ENCODE assay signal across 22 cellular contexts in genomic region chr6:70852667-70853246, GRCh38.
DNase-seq lines count a peak whose midpoint lies in the region; ATAC-seq, FAIRE-seq and TF ChIP-seq lines count a peak whose summit lies in the region.
"Had no signal": no experiment of that assay in that cellular context is flagged by ENCODE, and none has a peak within 500 bp of the region (broad histone marks: within the 10 kb centered on the region; RNA-seq: fewer than 3 reads in every experiment).

No MANE protein-coding gene starts in this region.

- dilution Hi-C loops in IMR-90 (cut with HindIII; ENCODE audit: low sequenced_read_pairs, unreplicated experiment) = no loop called here

- no peak for TF ChIP-seq CTCF in IMR-90 (conservative IDR thresholded peaks at IDR 0.05; ENCODE audit: low read depth, low read length)
- no peak for TF ChIP-seq CTCF in SU-DHL-6 (IDR thresholded peaks at IDR 0.05; ENCODE audit: insufficient read depth, low read length, poor library complexity, severe bottlenecking)
- TF ChIP-seq CTCF in K562 (IDR thresholded peaks at IDR 0.05 in 2 of 3, conservative IDR thresholded peaks at IDR 0.05 in 1 of 3; ENCODE audit: insufficient read depth in 2 of 3, low read depth in 1 of 3, low read length in 3 of 3) = no peak
- TF ChIP-seq CTCF in pancreas (IDR thresholded peaks at IDR 0.05) = no peak
- TF ChIP-seq CTCF in osteoblast (IDR thresholded peaks at IDR 0.05; ENCODE audit: extremely low read depth, low read depth, low read length) = no peak

- no peak overlapping the region for H3K4me2 ChIP-seq in IMR-90 (ENCODE audit: low read depth, low read length)
- H3K4me2 ChIP-seq in SU-DHL-6 (ENCODE audit: low read depth, low read length, poor library complexity, severe bottlenecking) = no peak overlapping the region
- no peak overlapping the region for H3K4me2 ChIP-seq in K562 (ENCODE audit: insufficient read depth, low read length)
- H3K4me2 ChIP-seq in osteoblast (ENCODE audit: insufficient read depth, low read length) = no peak overlapping the region
- H3K4me2 ChIP-seq: A549; BLaER1 treated with 17β-estradiol and CSF1 and Interleukin-3, amounts not matched to agents 10 nM and 100 nM had no signal

- BruUV-seq in IMR-90 (replicated peaks; lab: Mats Ljungman, UMichigan) (no TSS peak), K562 (replicated peaks; lab: Mats Ljungman, UMichigan) (no TSS peak)

- no peak overlapping the region for H2AK9ac ChIP-seq in IMR-90 (replicated peaks; ENCODE audit: low read depth, low read length, poor library complexity)

- H3K9ac ChIP-seq in IMR-90 (ENCODE audit: low read depth, low read length) (no peak overlapping the region), SU-DHL-6 (ENCODE audit: low read length) (no peak overlapping the region), K562 (ENCODE audit: insufficient read depth in 1 of 2, low read depth in 2 of 2, low read length in 2 of 2) (no peak overlapping the region)
- H3K9ac ChIP-seq: BLaER1 treated with 17β-estradiol and CSF1 and Interleukin-3, amounts not matched to agents 10 nM and 100 nM had no signal

- no peak for DNase-seq in IMR-90
- no peak for DNase-seq in K562 (ENCODE audit: extremely low read depth in 1 of 4, low spot score in 3 of 4)
- DNase-seq in pancreas = no peak
- DNase-seq in osteoblast (ENCODE audit: insufficient read length, low spot score, missing footprints) = no peak
- no peak for DNase-seq in stimulated activated CD8-positive, alpha-beta memory T cell treated with anti-CD3 and anti-CD28 coated beads, Interleukin-4, amount 100 ng/mL, for 48 hours
- DNase-seq: AML-193; Caco-2; Calu3; CD4-positive, alpha-beta T cell; CD8-positive, alpha-beta T cell; DMS79 treated with DMSO at 0.1 percent for 48 hours; GF-D8 had no signal

- no peak overlapping the region for H3K18ac ChIP-seq in IMR-90 (ENCODE audit: low read depth, low read length)

- no peaks in the 10 kb centered on the region for H3K79me1 ChIP-seq in IMR-90 (ENCODE audit: low read depth in 1 of 2, low read length in 2 of 2)

- H4K91ac ChIP-seq in IMR-90 (ENCODE audit: insufficient read depth, low read depth, low read length) = no peak overlapping the region

- peaks cover 14% of the 10 kb centered on the region for H3F3A ChIP-seq in SU-DHL-6 (ENCODE audit: insufficient read depth)

- H3K4me1 ChIP-seq in IMR-90 (ENCODE audit: control insufficient read depth, insufficient read depth, low read length) (peaks cover 4% of the 10 kb centered on the region; the same call in 1 of the 2 replicates), K562 (replicated peaks in 1 of 2; ENCODE audit: control insufficient read depth in 2 of 2, insufficient read depth in 2 of 2, low read length in 2 of 2) (no peaks in the 10 kb centered on the region), pancreas (no peaks in the 10 kb centered on the region), osteoblast (ENCODE audit: insufficient read depth, low read length) (peaks cover 4% of the 10 kb centered on the region)
- H3K4me1 ChIP-seq: A549 had no signal

- no peak for TF ChIP-seq RAD21 in IMR-90 (IDR thresholded peaks at IDR 0.05; ENCODE audit: low read length)
- TF ChIP-seq RAD21 in K562 (CRISPR knock-in tag; conservative IDR thresholded peaks at IDR 0.05 in 1 of 2, IDR thresholded peaks at IDR 0.05 in 1 of 2) = no peak

- H3K14ac ChIP-seq in IMR-90 (replicated peaks; ENCODE audit: low read depth, low read length) = no peak overlapping the region

- H3K79me2 ChIP-seq in SU-DHL-6 (ENCODE audit: insufficient read depth, low read length) = no peaks in the 10 kb centered on the region
- H3K79me2 ChIP-seq in K562 (ENCODE audit: control insufficient read depth, insufficient read depth, low read length) = no peaks in the 10 kb centered on the region
- no peaks in the 10 kb centered on the region for H3K79me2 ChIP-seq in osteoblast (ENCODE audit: insufficient read depth, low read length)

- POLR2A ChIA-PET in IMR-90 (lab: Charles Lee; ENCODE audit: unreplicated experiment) (no interaction called here), K562 (lab: Yijun Ruan, JAX) (interaction anchor here (0.6 kb wide), 1 partner anchor 32 kb away, joined by 3 read pairs; no protein-coding TSS in a partner anchor)

- H2BK5ac ChIP-seq in IMR-90 (ENCODE audit: low read depth, low read length, poor library complexity, severe bottlenecking) = no peak overlapping the region

- H2BK15ac ChIP-seq in IMR-90 (ENCODE audit: low read depth, low read length) = no peak overlapping the region

- H2AFZ ChIP-seq in IMR-90 (replicated peaks; ENCODE audit: low read length, poor library complexity) (no peak overlapping the region), SU-DHL-6 (ENCODE audit: low read depth, low read length, severe bottlenecking) (no peak overlapping the region), K562 (ENCODE audit: low read depth, low read length) (no peak overlapping the region), osteoblast (ENCODE audit: low read length) (no peak overlapping the region)

- no peaks in the 10 kb centered on the region for H3K27me3 ChIP-seq in IMR-90 (ENCODE audit: control insufficient read depth, insufficient read depth, low read length)
- H3K27me3 ChIP-seq in SU-DHL-6 (ENCODE audit: low read length) = no peaks in the 10 kb centered on the region
- H3K27me3 ChIP-seq in K562 (ENCODE audit: control insufficient read depth in 2 of 2, insufficient read depth in 2 of 2, low read length in 2 of 2) = no peaks in the 10 kb centered on the region
- no peaks in the 10 kb centered on the region for H3K27me3 ChIP-seq in pancreas
- no peaks in the 10 kb centered on the region for H3K27me3 ChIP-seq in osteoblast (ENCODE audit: insufficient read depth, low read length)
- H3K27me3 ChIP-seq: BLaER1 treated with 17β-estradiol and CSF1 and Interleukin-3, amounts not matched to agents 10 nM and 100 nM had no signal

- TF ChIP-seq POLR2A in IMR-90 (IDR thresholded peaks at IDR 0.05; ENCODE audit: low read depth, low read length) (no peak), K562 (conservative IDR thresholded peaks at IDR 0.05) (no peak)

- H4K20me1 ChIP-seq in IMR-90 (ENCODE audit: insufficient read depth, low read length) (no peaks in the 10 kb centered on the region; the same call in 1 of the 2 replicates), SU-DHL-6 (ENCODE audit: low read depth, low read length) (no peaks in the 10 kb centered on the region), K562 (replicated peaks; ENCODE audit: control insufficient read depth, insufficient read depth, low read length) (no peaks in the 10 kb centered on the region), osteoblast (ENCODE audit: insufficient read depth, low read length) (no peaks in the 10 kb centered on the region)
- H4K20me1 ChIP-seq: BLaER1 treated with 17β-estradiol and CSF1 and Interleukin-3, amounts not matched to agents 10 nM and 100 nM had no signal

- peak overlapping the region; percentile 24; the same call in 1 of the 2 replicates for H4K5ac ChIP-seq in IMR-90 (ENCODE audit: low read depth, low read length)

- ATAC-seq in IMR-90 (ENCODE audit: low read depth) (no peak), K562 (no peak), pancreas (no peak), GM18907 (IDR thresholded peaks at IDR 0.05; ENCODE audit: unreplicated experiment) (no peak)
- ATAC-seq: A549; CD8-positive, alpha-beta T cell had no signal

- H3K27ac ChIP-seq in IMR-90 (ENCODE audit: insufficient read depth, low read length) (no peak overlapping the region), SU-DHL-6 (ENCODE audit: low read depth, low read length) (peak overlapping the region; percentile 1; the same call in 1 of the 2 replicates), K562 (ENCODE audit: extremely low read depth, low read depth, low read length) (no peak overlapping the region), pancreas (no peak overlapping the region), osteoblast (ENCODE audit: low read depth, low read length) (no peak overlapping the region)
- H3K27ac ChIP-seq: 22Rv1; A549; BLaER1 treated with 17β-estradiol and CSF1 and Interleukin-3, amounts not matched to agents 10 nM and 100 nM; C4-2B had no signal

- H3K9me2 ChIP-seq in SU-DHL-6 (replicated peaks; ENCODE audit: insufficient read depth, low read length) = no peaks in the 10 kb centered on the region

- H3K36me3 ChIP-seq in IMR-90 (ENCODE audit: control insufficient read depth, insufficient read depth, low read length) = 0 out of 2 replicates have a peak, but pooled peaks cover 1% of the 10 kb centered on the region
- peaks cover 16% of the 10 kb centered on the region for H3K36me3 ChIP-seq in SU-DHL-6 (ENCODE audit: low read length)
- H3K36me3 ChIP-seq in K562 (ENCODE audit: control insufficient read depth, insufficient read depth, low read length) = no peaks in the 10 kb centered on the region
- H3K36me3 ChIP-seq in pancreas = no peaks in the 10 kb centered on the region
- H3K36me3 ChIP-seq in osteoblast (ENCODE audit: insufficient read depth, low read length) = no peaks in the 10 kb centered on the region

- in situ Hi-C loops in IMR-90 (cut with MboI; ENCODE audit: low sequenced_read_pairs) = no loop called here
- in situ Hi-C loops in K562 (cut with MboI) = no loop called here

- CTCF ChIA-PET in IMR-90 (lab: Yijun Ruan, JAX) (interaction anchor here (0.6 to 0.7 kb wide), 2 partner anchors 592 to 1994 kb away, joined by 3 to 4 read pairs; no protein-coding TSS in a partner anchor), K562 (lab: Yijun Ruan, JAX; ENCODE audit: low intra/inter-chr PET ratio) (no interaction called here)

- H2BK120ac ChIP-seq in IMR-90 (ENCODE audit: low read depth, low read length) = no peak overlapping the region

- H2BK20ac ChIP-seq in IMR-90 (ENCODE audit: low read depth, low read length) = no peak overlapping the region

- H3K4ac ChIP-seq in IMR-90 (ENCODE audit: low read depth, low read length) = no peak overlapping the region

- H3K4me3 ChIP-seq in IMR-90 (ENCODE audit: insufficient read depth, low read depth, low read length) = no peak overlapping the region
- no peak overlapping the region for H3K4me3 ChIP-seq in SU-DHL-6 (ENCODE audit: insufficient read depth, low read length, poor library complexity, severe bottlenecking)
- no peak overlapping the region for H3K4me3 ChIP-seq in K562
- no peak overlapping the region for H3K4me3 ChIP-seq in pancreas
- H3K4me3 ChIP-seq in osteoblast (ENCODE audit: insufficient read depth, low read length) = no peak overlapping the region
- H3K4me3 ChIP-seq: A549; BLaER1 treated with 17β-estradiol and CSF1 and Interleukin-3, amounts not matched to agents 10 nM and 100 nM had no signal

- no peaks in the 10 kb centered on the region for H3K9me1 ChIP-seq in IMR-90 (ENCODE audit: insufficient read depth, low read length)
- no peaks in the 10 kb centered on the region for H3K9me1 ChIP-seq in K562 (ENCODE audit: control insufficient read depth, insufficient read depth, low read length)

- peak; percentile 56 for FAIRE-seq in K562 (lab: Jason Lieb, UNC)
- FAIRE-seq in pancreas (lab: Jason Lieb, UNC) = peak; percentile 66
- FAIRE-seq: A549, D721Med, GM12892, GM18507, GM19239 had no signal

- no peak for TF ChIP-seq EP300 in K562 (IDR thresholded peaks at IDR 0.05; ENCODE audit: low read length)

- H3K9me3 ChIP-seq in IMR-90 (ENCODE audit: control insufficient read depth, insufficient read depth, low read length) (no peaks in the 10 kb centered on the region), SU-DHL-6 (ENCODE audit: insufficient read depth, low read length) (peaks cover 8% of the 10 kb centered on the region; the same call in 1 of the 2 replicates), K562 (replicated peaks; ENCODE audit: control insufficient read depth, insufficient read depth, low read depth, low read length) (no peaks in the 10 kb centered on the region), pancreas (no peaks in the 10 kb centered on the region), osteoblast (ENCODE audit: low read depth, low read length) (no peaks in the 10 kb centered on the region)
- H3K9me3 ChIP-seq: A549, Caco-2 had no signal

- no peak overlapping the region for H3K23ac ChIP-seq in IMR-90 (ENCODE audit: low read depth, low read length)

- no peak overlapping the region for H4K8ac ChIP-seq in IMR-90 (ENCODE audit: low read depth in 2 of 2, low read length in 2 of 2)

- intact Hi-C loops in IMR-90 (cut with micrococcal nuclease) (no loop called here), K562 (cut with micrococcal nuclease) (no loop called here), pancreas (cut with DNase I) (no loop called here)

- H2AK5ac ChIP-seq in IMR-90 (ENCODE audit: low read depth, low read length) = no peak overlapping the region

- H3K56ac ChIP-seq in IMR-90 (ENCODE audit: extremely low read depth, insufficient read depth, low read length) = no peak overlapping the region
